Comparison of ENCODE assay signal across 16 cellular contexts in the genomic region with DNA sequence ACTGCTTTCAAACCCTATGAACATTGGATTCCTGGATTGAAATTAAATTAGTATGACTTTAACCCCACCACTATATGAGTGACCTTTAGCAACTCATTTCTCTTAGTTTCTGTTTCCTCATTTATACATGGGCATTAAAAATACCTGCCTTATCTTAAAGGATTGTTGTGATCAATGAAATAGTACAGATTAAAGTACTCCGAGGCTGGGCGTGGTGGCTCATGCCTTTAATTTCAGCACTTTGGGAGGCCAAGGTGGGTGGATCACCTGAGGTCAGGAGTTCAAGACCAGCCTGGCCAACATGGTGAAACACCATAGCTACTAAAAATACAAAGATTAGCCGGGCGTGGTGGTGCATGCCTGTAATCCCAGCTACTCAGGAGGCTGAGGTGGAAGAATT. TPM values are rescaled to one million over a fixed set of nuclear protein-coding genes. Genes with fewer than 3 reads are reported as not detected.
"Had no signal": no experiment of that assay in that cellular context is flagged by ENCODE, and none has a peak within 500 bp of the region (broad histone marks: within the 10 kb centered on the region; RNA-seq: fewer than 3 reads in every experiment).

No MANE protein-coding gene starts in this region.

RNA-seq across cellular contexts. Expression of gene MGAM, which starts 7.9 kb away (rescaled TPM):
- total RNA-seq: activated CD4-positive, alpha-beta T cell treated with anti-CD3 and anti-CD28 coated beads, Interleukin-2, amount 10 ng/mL, durations not matched to agents 7 days and 5 days; activated CD8-positive, alpha-beta memory T cell treated with anti-CD3 and anti-CD28 coated beads, Interleukin-2, amount 10 ng/mL, durations not matched to agents 7 days and 5 days; activated CD8-positive, alpha-beta T cell treated with anti-CD3 and anti-CD28 coated beads, Interleukin-2, amount 10 ng/mL, durations not matched to agents 7 days and 5 days; activated naive CD8-positive, alpha-beta T cell treated with anti-CD3 and anti-CD28 coated beads, Interleukin-2, amount 10 ng/mL, durations not matched to agents 7 days and 5 days; activated T-helper 2 cell treated with anti-CD3 and anti-CD28 coated beads, Interferon-gamma antibody, Interleukin-2, Interleukin-4, amounts not matched to agents 10 μg/mL and 5 μg/mL and 100 μg/mL, durations not matched to agents 14 hours and 24 hours and 36 hours; ascending aorta; cardiac muscle cell; T-helper 1 cell treated with Interleukin-12 subunit alpha and Interleukin-12 subunit beta and Interleukin-4 antibody, amounts not matched to agents 30 ng/mL and 1 ng/mL, for 36 hours had no signal
- polyA plus RNA-seq: cardiac muscle cell had no signal

RNA-seq across cellular contexts. Expression of gene TAS2R38, which starts 14.2 kb away (rescaled TPM):
- total RNA-seq: activated CD4-positive, alpha-beta memory T cell treated with anti-CD3 and anti-CD28 coated beads, Interleukin-2, amount 10 ng/mL, durations not matched to agents 7 days and 5 days; activated CD4-positive, alpha-beta T cell treated with anti-CD3 and anti-CD28 coated beads for 36 hours; activated CD4-positive, alpha-beta T cell treated with anti-CD3 and anti-CD28 coated beads, Interleukin-2, amount 10 ng/mL, durations not matched to agents 7 days and 5 days; activated CD8-positive, alpha-beta memory T cell treated with anti-CD3 and anti-CD28 coated beads, Interleukin-2, amount 10 ng/mL, durations not matched to agents 7 days and 5 days; activated CD8-positive, alpha-beta T cell treated with anti-CD3 and anti-CD28 coated beads, Interleukin-2, amount 10 ng/mL, durations not matched to agents 7 days and 5 days; activated naive CD8-positive, alpha-beta T cell treated with anti-CD3 and anti-CD28 coated beads, Interleukin-2, amount 10 ng/mL, durations not matched to agents 7 days and 5 days; activated T-helper 2 cell treated with anti-CD3 and anti-CD28 coated beads, Interferon-gamma antibody, Interleukin-2, Interleukin-4, amounts not matched to agents 10 μg/mL and 5 μg/mL and 100 μg/mL, durations not matched to agents 14 hours and 24 hours and 36 hours; ascending aorta; bronchial epithelial cell; cardiac muscle cell; T-cell; T-helper 1 cell treated with Interleukin-12 subunit alpha and Interleukin-12 subunit beta and Interleukin-4 antibody, amounts not matched to agents 30 ng/mL and 1 ng/mL, for 36 hours; T-helper 17 cell; T-helper 2 cell treated with Interferon-gamma antibody and Interleukin-4, amounts not matched to agents 100 ng/mL and 5 ng/mL, for 36 hours; WTC11 had no signal
- polyA plus RNA-seq: adipose tissue, cardiac muscle cell had no signal

RNA-seq across cellular contexts. Expression of gene CLEC5A, which starts 41.0 kb away (rescaled TPM):
- total RNA-seq: activated CD4-positive, alpha-beta memory T cell treated with anti-CD3 and anti-CD28 coated beads, Interleukin-2, amount 10 ng/mL, durations not matched to agents 7 days and 5 days; activated CD4-positive, alpha-beta T cell treated with anti-CD3 and anti-CD28 coated beads for 36 hours; activated CD4-positive, alpha-beta T cell treated with anti-CD3 and anti-CD28 coated beads, Interleukin-2, amount 10 ng/mL, durations not matched to agents 7 days and 5 days; activated CD8-positive, alpha-beta memory T cell treated with anti-CD3 and anti-CD28 coated beads, Interleukin-2, amount 10 ng/mL, durations not matched to agents 7 days and 5 days; activated CD8-positive, alpha-beta T cell treated with anti-CD3 and anti-CD28 coated beads, Interleukin-2, amount 10 ng/mL, durations not matched to agents 7 days and 5 days; activated T-helper 2 cell treated with anti-CD3 and anti-CD28 coated beads, Interferon-gamma antibody, Interleukin-2, Interleukin-4, amounts not matched to agents 10 μg/mL and 5 μg/mL and 100 μg/mL, durations not matched to agents 14 hours and 24 hours and 36 hours; bronchial epithelial cell; cardiac muscle cell; T-cell; T-helper 1 cell treated with Interleukin-12 subunit alpha and Interleukin-12 subunit beta and Interleukin-4 antibody, amounts not matched to agents 30 ng/mL and 1 ng/mL, for 36 hours; T-helper 2 cell treated with Interferon-gamma antibody and Interleukin-4, amounts not matched to agents 100 ng/mL and 5 ng/mL, for 36 hours; WTC11 had no signal
- polyA plus RNA-seq: cardiac muscle cell had no signal
